Comparison of ENCODE assay signal across 10 cellular contexts in the genomic region with DNA sequence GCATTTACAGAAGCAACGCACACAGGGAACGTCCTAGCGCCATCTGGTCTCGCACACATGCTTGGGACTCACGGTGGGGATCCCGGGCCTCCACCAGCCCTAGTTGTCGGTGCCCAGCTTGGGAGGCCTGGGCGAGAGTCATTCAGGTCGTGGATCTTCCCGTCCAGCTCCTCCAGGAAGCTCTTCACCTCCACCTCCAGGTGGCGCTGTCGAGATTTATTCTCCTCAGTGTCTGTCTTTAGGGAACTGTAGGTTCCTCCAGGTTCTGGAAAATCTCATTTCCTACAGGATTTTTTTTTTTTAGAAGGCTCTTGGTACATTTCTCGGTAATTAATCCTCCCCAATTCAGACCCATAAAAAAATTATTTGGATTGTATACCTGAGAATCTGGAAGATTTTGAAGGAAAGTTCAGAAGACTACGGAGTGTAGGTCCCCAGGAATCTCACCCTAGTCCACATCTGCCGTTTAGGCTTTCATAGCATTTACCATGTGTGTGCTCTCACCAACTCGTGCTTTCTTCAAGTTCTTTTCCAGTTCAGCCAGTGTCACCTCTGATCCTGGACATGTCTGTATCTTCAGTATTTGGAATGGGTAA.
DNase-seq lines count a peak whose midpoint lies in the region; ATAC-seq, FAIRE-seq and TF ChIP-seq lines count a peak whose summit lies in the region.
"Had no signal": no experiment of that assay in that cellular context is flagged by ENCODE, and none has a peak within 500 bp of the region (broad histone marks: within the 10 kb centered on the region; RNA-seq: fewer than 3 reads in every experiment).

No MANE protein-coding gene starts in this region.

- no peak overlapping the region for H2BK12ac ChIP-seq in trophoblast cell (ENCODE audit: low read length)

- TF ChIP-seq POLR2A in GM12892 (IDR thresholded peaks at IDR 0.05; ENCODE audit: low read depth, low read length): no peak

- H2AFZ ChIP-seq in trophoblast cell (ENCODE audit: insufficient read depth, low read length, poor library complexity): no peak overlapping the region

- CTCF ChIA-PET in activated naive CD4-positive, alpha-beta T cell treated with anti-CD3 and anti-CD28 coated beads, Interleukin-2, amount 10 ng/mL, durations not matched to agents 7 days and 5 days (lab: Charles Lee): interaction anchor here (0.7 to 3.3 kb wide), 25 partner anchors 12 to 121 kb away, joined by 3 to 14 read pairs (median 4); no protein-coding TSS in a partner anchor

- no peak overlapping the region for H3K18ac ChIP-seq in trophoblast cell (ENCODE audit: low read length)

- WGBS in trophoblast cell (ENCODE audit: extremely low coverage, insufficient coverage, insufficient read length): no CpG with 5 or more reads among the region's 16 CpGs

- H3K36me3 ChIP-seq in SJCRH30 (no peaks in the 10 kb centered on the region), trophoblast cell (ENCODE audit: control insufficient read depth in 1 of 2, insufficient read depth in 2 of 2, low read length in 2 of 2) (no peaks in the 10 kb centered on the region)
- H3K36me3 ChIP-seq: BLaER1 treated with 17β-estradiol and CSF1 and Interleukin-3, amounts not matched to agents 10 nM and 100 nM had no signal

- H2BK120ac ChIP-seq in trophoblast cell (ENCODE audit: insufficient read depth, low read length, poor library complexity): no peak overlapping the region

- no peaks in the 10 kb centered on the region for H3K79me2 ChIP-seq in trophoblast cell (ENCODE audit: control insufficient read depth, insufficient read depth, low read length, poor library complexity)

- no peak overlapping the region for H3K27ac Mint-ChIP-seq in activated naive CD4-positive, alpha-beta T cell treated with anti-CD3 and anti-CD28 coated beads, Interleukin-2, amount 10 ng/mL, durations not matched to agents 7 days and 5 days
- H3K27ac Mint-ChIP-seq: activated naive CD4-positive, alpha-beta T cell treated with anti-CD3 and anti-CD28 coated beads, Interleukin-2, amount 50 U/mL, for 72 hours had no signal

- no peak overlapping the region for H3K4me3 Mint-ChIP-seq in activated naive CD4-positive, alpha-beta T cell treated with anti-CD3 and anti-CD28 coated beads, Interleukin-2, amount 10 ng/mL, durations not matched to agents 7 days and 5 days

- H3K9me3 ChIP-seq in SJCRH30 (replicated peaks) (no peaks in the 10 kb centered on the region), trophoblast cell (ENCODE audit: insufficient read depth, low read depth, low read length) (peaks cover 5% of the 10 kb centered on the region)

- peaks cover 38% of the 10 kb centered on the region for H3K27me3 Mint-ChIP-seq in activated naive CD4-positive, alpha-beta T cell treated with anti-CD3 and anti-CD28 coated beads, Interleukin-2, amount 10 ng/mL, durations not matched to agents 7 days and 5 days

- H3K27me3 ChIP-seq in SJCRH30 (no peaks in the 10 kb centered on the region), trophoblast cell (ENCODE audit: insufficient read depth, low read length) (no peaks in the 10 kb centered on the region)
- H3K27me3 ChIP-seq: BLaER1 treated with 17β-estradiol and CSF1 and Interleukin-3, amounts not matched to agents 10 nM and 100 nM had no signal

- no peak overlapping the region for H3K4ac ChIP-seq in trophoblast cell (ENCODE audit: low read depth, low read length)

- H3K9ac ChIP-seq in trophoblast cell (ENCODE audit: low read length): no peak overlapping the region
- H3K9ac ChIP-seq: BLaER1 treated with 17β-estradiol and CSF1 and Interleukin-3, amounts not matched to agents 10 nM and 100 nM had no signal

- H2AK5ac ChIP-seq in trophoblast cell (ENCODE audit: low read length): no peak overlapping the region

- no peak overlapping the region for H3K4me3 ChIP-seq in SJCRH30
- no peak overlapping the region for H3K4me3 ChIP-seq in trophoblast cell (ENCODE audit: low read depth, low read length)
- H3K4me3 ChIP-seq: BLaER1 treated with 17β-estradiol and CSF1 and Interleukin-3, amounts not matched to agents 10 nM and 100 nM had no signal

- H3K9me3 Mint-ChIP-seq in activated naive CD4-positive, alpha-beta T cell treated with anti-CD3 and anti-CD28 coated beads, Interleukin-2, amount 10 ng/mL, durations not matched to agents 7 days and 5 days: no peaks in the 10 kb centered on the region
- H3K9me3 Mint-ChIP-seq: activated naive CD4-positive, alpha-beta T cell treated with anti-CD3 and anti-CD28 coated beads, Interleukin-2, amount 50 U/mL, for 72 hours had no signal

- no peaks in the 10 kb centered on the region for H3K36me3 Mint-ChIP-seq in activated naive CD4-positive, alpha-beta T cell treated with anti-CD3 and anti-CD28 coated beads, Interleukin-2, amount 10 ng/mL, durations not matched to agents 7 days and 5 days
- H3K36me3 Mint-ChIP-seq: activated naive CD4-positive, alpha-beta T cell treated with anti-CD3 and anti-CD28 coated beads, Interleukin-2, amount 50 U/mL, for 72 hours had no signal

- no peak for FAIRE-seq in GM12892 (lab: Jason Lieb, UNC)

- DNase-seq in SIG-M5 treated with dmso at 0.1 percent for 504 hours (lab: John Stamatoyannopoulos, UW; ENCODE audit: unreplicated experiment): peak; percentile 14
- DNase-seq in SIG-M5 (lab: John Stamatoyannopoulos, UW): no peak
- DNase-seq in SJCRH30: peak; percentile 48 to 78
- peak; percentile 64 for DNase-seq in activated naive CD4-positive, alpha-beta T cell treated with anti-CD3 and anti-CD28 coated beads, Interleukin-2, amount 10 ng/mL, durations not matched to agents 7 days and 5 days
- peak; percentile 15 to 64 for DNase-seq in trophoblast cell
- DNase-seq in GM12892 (ENCODE audit: insufficient read length): no peak

- H4K91ac ChIP-seq in trophoblast cell (ENCODE audit: low read depth, low read length): no peak overlapping the region

- no peak overlapping the region for H4K12ac ChIP-seq in trophoblast cell (ENCODE audit: low read depth, low read length)

- no peaks in the 10 kb centered on the region for H3K79me1 ChIP-seq in trophoblast cell (ENCODE audit: low read length)

- no peaks in the 10 kb centered on the region for H3K4me1 ChIP-seq in SJCRH30
- no peaks in the 10 kb centered on the region for H3K4me1 ChIP-seq in trophoblast cell (ENCODE audit: control insufficient read depth in 1 of 2, insufficient read depth in 2 of 2, low read length in 2 of 2)

- H4K8ac ChIP-seq in trophoblast cell (ENCODE audit: low read depth, low read length): no peak overlapping the region

- ATAC-seq in HG02623 (IDR thresholded peaks at IDR 0.05; ENCODE audit: unreplicated experiment) (no peak), GM18520 (IDR thresholded peaks at IDR 0.05; ENCODE audit: unreplicated experiment) (no peak)
- ATAC-seq: activated naive CD4-positive, alpha-beta T cell treated with anti-CD3 and anti-CD28 coated beads, Interleukin-2, amount 50 U/mL, for 72 hours had no signal

- H3K14ac ChIP-seq in trophoblast cell (ENCODE audit: low read length): no peak overlapping the region

- H3K4me2 ChIP-seq in trophoblast cell (ENCODE audit: low read length): no peak overlapping the region
- H3K4me2 ChIP-seq: BLaER1 treated with 17β-estradiol and CSF1 and Interleukin-3, amounts not matched to agents 10 nM and 100 nM had no signal

- H3K4me1 Mint-ChIP-seq in activated naive CD4-positive, alpha-beta T cell treated with anti-CD3 and anti-CD28 coated beads, Interleukin-2, amount 10 ng/mL, durations not matched to agents 7 days and 5 days: peaks cover 6% of the 10 kb centered on the region

- H3K27ac ChIP-seq in SJCRH30: no peak overlapping the region
- H3K27ac ChIP-seq in trophoblast cell (ENCODE audit: low read depth, low read length): no peak overlapping the region
- H3K27ac ChIP-seq: BLaER1 treated with 17β-estradiol and CSF1 and Interleukin-3, amounts not matched to agents 10 nM and 100 nM had no signal

- no peak overlapping the region for H2BK5ac ChIP-seq in trophoblast cell (ENCODE audit: low read depth, low read length, poor library complexity)

- no peak overlapping the region for H3K23ac ChIP-seq in trophoblast cell (ENCODE audit: low read length)

Comparison
In these comparisons a context has a peak if more than half of its experiments do, and no peak if none do; other contexts are left out.
1. DNase-seq: peak in SIG-M5 treated with dmso at 0.1 percent for 504 hours (single experiment), SJCRH30 (2 of 2), activated naive CD4-positive, alpha-beta T cell treated with anti-CD3 and anti-CD28 coated beads, Interleukin-2, amount 10 ng/mL, durations not matched to agents 7 days and 5 days (single experiment) and trophoblast cell (2 of 2); none in SIG-M5 (single experiment) and GM12892 (single experiment).